In the genomic region with DNA sequence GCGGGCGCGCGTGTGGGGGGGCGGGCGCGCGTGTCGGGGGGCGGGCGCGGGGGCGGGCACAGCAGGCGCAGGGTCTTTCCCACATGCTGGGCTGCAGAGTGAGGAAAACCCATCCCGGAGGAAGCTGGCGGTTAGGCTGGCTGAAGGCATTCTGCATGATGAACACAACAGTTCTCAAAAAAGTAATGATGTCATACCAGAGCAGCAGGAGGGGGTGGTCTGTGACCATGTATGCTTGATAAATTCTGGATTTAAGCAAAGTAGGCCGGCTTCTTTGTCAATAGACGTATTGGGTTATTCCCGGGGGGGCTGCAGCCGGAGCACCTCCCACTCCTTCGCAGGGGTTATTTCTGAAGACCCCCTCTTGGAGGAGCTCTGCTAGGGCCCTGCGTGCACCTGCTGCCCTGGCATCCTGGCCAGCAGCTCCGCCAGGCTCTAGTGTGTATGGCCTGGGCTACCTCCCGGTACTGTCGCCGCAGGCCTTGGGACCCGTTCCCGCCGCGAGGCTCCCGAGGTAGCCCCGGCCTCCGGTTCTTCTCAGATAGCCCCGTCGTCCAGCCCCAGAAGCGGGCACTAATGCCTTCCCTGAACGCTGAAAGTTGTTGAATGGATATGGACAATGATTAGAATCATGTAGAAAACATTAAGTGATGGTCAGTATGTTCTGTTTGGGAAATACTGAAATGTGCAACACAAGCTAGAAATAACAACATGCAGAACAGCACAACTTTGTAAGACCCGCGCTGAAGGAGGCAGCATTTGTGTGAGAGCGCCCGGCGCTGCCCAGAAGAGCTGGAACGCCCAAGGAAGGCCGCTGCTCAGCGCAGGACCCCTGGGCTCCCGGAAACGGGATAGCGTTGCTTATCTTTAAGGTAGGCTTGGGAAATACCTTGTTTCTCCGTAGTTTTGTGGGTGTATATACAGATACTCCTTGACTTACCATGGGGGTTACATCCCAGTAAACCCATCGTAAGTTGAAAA, we compare ENCODE assay signal across 8 cellular contexts.
DNase-seq lines count a peak whose midpoint lies in the region; ATAC-seq and TF ChIP-seq lines count a peak whose summit lies in the region.

No MANE protein-coding gene starts in this region.

- TF ChIP-seq CTCF in AG04449 (IDR thresholded peaks at IDR 0.05; ENCODE audit: insufficient read depth, low read length, missing control alignments) (no peak), GM13976 (IDR thresholded peaks at IDR 0.05; ENCODE audit: borderline replicate concordance, control extremely low read depth, extremely low read depth, insufficient read depth, missing control alignments) (no peak), WERI-Rb-1 (IDR thresholded peaks at IDR 0.05; ENCODE audit: low read depth, low read length) (no peak)

- H3K27me3 ChIP-seq in WERI-Rb-1 (ENCODE audit: insufficient read depth, low read depth, severe bottlenecking): no peaks in the 10 kb centered on the region

- ATAC-seq in HG03354 (IDR thresholded peaks at IDR 0.05; ENCODE audit: poor library complexity, severe bottlenecking, unreplicated experiment): peak; percentile 55
- ATAC-seq in natural killer cell treated with Interleukin-12 subunit alpha and Interleukin-12 subunit beta and Interleukin-15 and Interleukin-18, amount 100 ng/mL, for 72 hours: peak in 1 of 2 donors; percentile 19

- H3K9me3 ChIP-seq in WERI-Rb-1 (ENCODE audit: severe bottlenecking): no peaks in the 10 kb centered on the region

- H3K36me3 ChIP-seq in WERI-Rb-1: no peaks in the 10 kb centered on the region

- peak overlapping the region; percentile 10; the same call in 1 of the 2 replicates for H3K27ac ChIP-seq in WERI-Rb-1

- peaks cover 5 to 8% of the 10 kb centered on the region in 2 donors for H3K4me1 Mint-ChIP-seq in natural killer cell treated with Interleukin-12 subunit alpha and Interleukin-12 subunit beta and Interleukin-15 and Interleukin-18, amount 100 ng/mL, for 72 hours (ENCODE audit: low read depth in 2 of 2)

- H3K27ac Mint-ChIP-seq in natural killer cell treated with Interleukin-12 subunit alpha and Interleukin-12 subunit beta and Interleukin-15 and Interleukin-18, amount 100 ng/mL, for 72 hours: peak overlapping the region; percentile 48 to 63

- H3K4me3 ChIP-seq in AG04449 (ENCODE audit: low read depth, low read length) (peak overlapping the region; percentile 52), WERI-Rb-1 (ENCODE audit: low read depth, low read length) (peak overlapping the region; percentile 57)

- POLR2A ChIA-PET in AG04449 (lab: Yijun Ruan, JAX): no interaction called here

- peaks cover 0 to 5% of the 10 kb centered on the region in 2 donors for H3K27me3 Mint-ChIP-seq in natural killer cell treated with Interleukin-12 subunit alpha and Interleukin-12 subunit beta and Interleukin-15 and Interleukin-18, amount 100 ng/mL, for 72 hours

- DNase-seq in AG04449 (ENCODE audit: low read depth, low spot score) (no peak), GM13976 (ENCODE audit: low spot score) (peak; percentile 63), WERI-Rb-1 (no peak), fibroblast of peridontal ligament (ENCODE audit: extremely low read depth) (peak; percentile 19), SHP77 treated with DMSO at 0.1 percent for 48 hours (lab: John Stamatoyannopoulos, UW) (no peak)
- DNase-seq in natural killer cell treated with Interleukin-12 subunit alpha and Interleukin-12 subunit beta and Interleukin-15 and Interleukin-18, amount 100 ng/mL, for 72 hours (ENCODE audit: low spot score): no peak
- no peak for DNase-seq in effector CD8-positive, alpha-beta T cell (lab: John Stamatoyannopoulos, UW)

- no peaks in the 10 kb centered on the region for H3K36me3 Mint-ChIP-seq in natural killer cell treated with Interleukin-12 subunit alpha and Interleukin-12 subunit beta and Interleukin-15 and Interleukin-18, amount 100 ng/mL, for 72 hours

- CTCF ChIA-PET in AG04449 (lab: Yijun Ruan, JAX): no interaction called here

- peak overlapping the region; percentile 47 for H3K4me3 Mint-ChIP-seq in natural killer cell treated with Interleukin-12 subunit alpha and Interleukin-12 subunit beta and Interleukin-15 and Interleukin-18, amount 100 ng/mL, for 72 hours

- in situ Hi-C loops in GM13976 (cut with MboI; ENCODE audit: low sequenced_read_pairs, unreplicated experiment): no loop called here

- H3K9me3 Mint-ChIP-seq in natural killer cell treated with Interleukin-12 subunit alpha and Interleukin-12 subunit beta and Interleukin-15 and Interleukin-18, amount 100 ng/mL, for 72 hours: no peaks in the 10 kb centered on the region

Comparison
In these comparisons a context has a peak if more than half of its experiments do, and no peak if none do; other contexts are left out.
1. DNase-seq: peak in GM13976 (single experiment) and fibroblast of peridontal ligament (single experiment); none in AG04449 (single experiment), WERI-Rb-1 (single experiment), natural killer cell treated with Interleukin-12 subunit alpha and Interleukin-12 subunit beta and Interleukin-15 and Interleukin-18, amount 100 ng/mL, for 72 hours (single experiment), effector CD8-positive, alpha-beta T cell (single experiment) and SHP77 treated with DMSO at 0.1 percent for 48 hours (single experiment).